In the genomic region with DNA sequence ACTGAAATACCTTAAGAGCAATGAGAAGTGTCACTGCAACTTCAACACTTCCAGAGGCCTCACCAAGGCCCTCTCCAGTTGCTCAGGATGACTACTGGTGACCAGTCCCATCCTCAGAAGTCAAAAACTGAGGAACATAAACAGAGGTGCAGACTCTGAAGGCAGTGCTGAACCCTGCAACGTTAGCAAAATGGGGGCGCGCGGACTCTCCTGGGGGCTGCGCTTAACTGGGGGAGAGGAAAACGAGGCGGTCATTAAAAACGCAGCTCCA, we compare ENCODE assay signal across 8 cellular contexts. TPM values are rescaled to one million over a fixed set of nuclear protein-coding genes. Genes with fewer than 3 reads are reported as not detected.
DNase-seq lines count a peak whose midpoint lies in the region; ATAC-seq, FAIRE-seq and TF ChIP-seq lines count a peak whose summit lies in the region.

No MANE protein-coding gene starts in this region.

- H3K9me3 Mint-ChIP-seq in T-helper 1 cell treated with Interleukin-12 subunit alpha and Interleukin-12 subunit beta and Interleukin-4 antibody, amounts not matched to agents 30 μg/mL and 1 μg/mL, for 36 hours, result no peaks in the 10 kb centered on the region
- H3K9me3 Mint-ChIP-seq in activated T-helper 1 cell treated with anti-CD3 and anti-CD28 coated beads, Interleukin-12 subunit alpha, Interleukin-12 subunit beta, Interleukin-2, Interleukin-4 antibody, amounts not matched to agents 30 ng/mL and 10 ng/mL and 1 ng/mL, durations not matched to agents 14 hours and 24 hours and 36 hours, result no peaks in the 10 kb centered on the region

- H3K9ac ChIP-seq in keratinocyte (ENCODE audit: control insufficient read depth, extremely low read depth, insufficient read depth, low read length) (peak overlapping the region; percentile 26), stomach smooth muscle (ENCODE audit: low read length in 2 of 2) (peak overlapping the region; percentile 61 to 68)

- intact Hi-C loops in activated T-helper 1 cell treated with anti-CD3 and anti-CD28 coated beads, Interleukin-12 subunit alpha, Interleukin-12 subunit beta, Interleukin-2, Interleukin-4 antibody, amounts not matched to agents 30 ng/mL and 10 ng/mL and 1 ng/mL, durations not matched to agents 14 hours and 24 hours and 36 hours (cut with micrococcal nuclease), result loop anchor here (2.0 to 5.0 kb wide), 4 partner anchors 187 to 783 kb away; a partner anchor contains a TSS

- H3K9me3 ChIP-seq in keratinocyte (ENCODE audit: control insufficient read depth, low read depth, low read length) (no peaks in the 10 kb centered on the region), stomach smooth muscle (ENCODE audit: control insufficient read depth in 2 of 2, low read length in 2 of 2) (no peaks in the 10 kb centered on the region)

- peak overlapping the region; percentile 87 for H3K4me3 Mint-ChIP-seq in T-helper 1 cell treated with Interleukin-12 subunit alpha and Interleukin-12 subunit beta and Interleukin-4 antibody, amounts not matched to agents 30 μg/mL and 1 μg/mL, for 36 hours
- peak overlapping the region; percentile 89 for H3K4me3 Mint-ChIP-seq in activated T-helper 1 cell treated with anti-CD3 and anti-CD28 coated beads, Interleukin-12 subunit alpha, Interleukin-12 subunit beta, Interleukin-2, Interleukin-4 antibody, amounts not matched to agents 30 ng/mL and 10 ng/mL and 1 ng/mL, durations not matched to agents 14 hours and 24 hours and 36 hours

- H3K36me3 ChIP-seq in keratinocyte (ENCODE audit: control insufficient read depth in 2 of 2, extremely low read depth in 1 of 2, insufficient read depth in 2 of 2, low read length in 2 of 2), result peaks cover 0 to 2% of the 10 kb centered on the region in 2 experiments
- peaks cover 0 to 4% of the 10 kb centered on the region in 2 donors for H3K36me3 ChIP-seq in stomach smooth muscle (ENCODE audit: control insufficient read depth in 2 of 2, insufficient read depth in 2 of 2, low read length in 2 of 2)

- dilution Hi-C loops in keratinocyte (cut with MboI; ENCODE audit: extremely low pct_ligation_motif_present, low sequenced_read_pairs), result no loop called here

- peaks cover 19% of the 10 kb centered on the region for H3K79me2 ChIP-seq in keratinocyte (ENCODE audit: control insufficient read depth, insufficient read depth, low read length)

- H3K4me1 ChIP-seq in keratinocyte (ENCODE audit: control insufficient read depth, extremely low read depth, insufficient read depth, low read length) (peaks cover 17% of the 10 kb centered on the region), stomach smooth muscle (ENCODE audit: control insufficient read depth, insufficient read depth, low read length) (peaks cover 28% of the 10 kb centered on the region)

- H3K36me3 Mint-ChIP-seq in T-helper 1 cell treated with Interleukin-12 subunit alpha and Interleukin-12 subunit beta and Interleukin-4 antibody, amounts not matched to agents 30 μg/mL and 1 μg/mL, for 36 hours (ENCODE audit: low read depth), result no peaks in the 10 kb centered on the region
- H3K36me3 Mint-ChIP-seq in activated T-helper 1 cell treated with anti-CD3 and anti-CD28 coated beads, Interleukin-12 subunit alpha, Interleukin-12 subunit beta, Interleukin-2, Interleukin-4 antibody, amounts not matched to agents 30 ng/mL and 10 ng/mL and 1 ng/mL, durations not matched to agents 14 hours and 24 hours and 36 hours (ENCODE audit: low read depth), result peaks cover 9% of the 10 kb centered on the region

- peaks cover 20% of the 10 kb centered on the region for H3K4me1 Mint-ChIP-seq in T-helper 1 cell treated with Interleukin-12 subunit alpha and Interleukin-12 subunit beta and Interleukin-4 antibody, amounts not matched to agents 30 μg/mL and 1 μg/mL, for 36 hours (ENCODE audit: low read depth)
- peaks cover 30% of the 10 kb centered on the region for H3K4me1 Mint-ChIP-seq in activated T-helper 1 cell treated with anti-CD3 and anti-CD28 coated beads, Interleukin-12 subunit alpha, Interleukin-12 subunit beta, Interleukin-2, Interleukin-4 antibody, amounts not matched to agents 30 ng/mL and 10 ng/mL and 1 ng/mL, durations not matched to agents 14 hours and 24 hours and 36 hours (ENCODE audit: low read depth)

- FAIRE-seq in keratinocyte (lab: Jason Lieb, UNC), result no peak

- H3K27ac ChIP-seq in keratinocyte (ENCODE audit: control insufficient read depth, insufficient read depth, low read length), result no peak overlapping the region
- peak overlapping the region; percentile 64 for H3K27ac ChIP-seq in stomach smooth muscle (ENCODE audit: low read length)

- H3K27ac Mint-ChIP-seq in T-helper 1 cell treated with Interleukin-12 subunit alpha and Interleukin-12 subunit beta and Interleukin-4 antibody, amounts not matched to agents 30 μg/mL and 1 μg/mL, for 36 hours, result peak overlapping the region; percentile 29
- peak overlapping the region; percentile 82 for H3K27ac Mint-ChIP-seq in activated T-helper 1 cell treated with anti-CD3 and anti-CD28 coated beads, Interleukin-12 subunit alpha, Interleukin-12 subunit beta, Interleukin-2, Interleukin-4 antibody, amounts not matched to agents 30 ng/mL and 10 ng/mL and 1 ng/mL, durations not matched to agents 14 hours and 24 hours and 36 hours

- no peak overlapping the region for H2AFZ ChIP-seq in keratinocyte (ENCODE audit: control insufficient read depth, low read length)

- DNase-seq in T-helper 1 cell (no peak), keratinocyte (ENCODE audit: low read depth, low spot score) (no peak), cerebellar cortex (ENCODE audit: low spot score) (no peak)
- no peak for DNase-seq in activated T-helper 1 cell treated with anti-CD3 and anti-CD28 coated beads, Interleukin-12 subunit alpha, Interleukin-12 subunit beta, Interleukin-2, Interleukin-4 antibody, amounts not matched to agents 30 ng/mL and 10 ng/mL and 1 ng/mL, durations not matched to agents 14 hours and 24 hours and 36 hours (ENCODE audit: low spot score)
- DNase-seq in activated naive CD4-positive, alpha-beta T cell treated with Interleukin-2 at 50 U/mL for 16 hours, result no peak

- H3K4me3 ChIP-seq in keratinocyte (ENCODE audit: control insufficient read depth in 2 of 3, extremely low read depth in 1 of 3, insufficient read depth in 2 of 3, low read depth in 1 of 3, low read length in 3 of 3) (peak overlapping the region; percentile 65 to 89 (median 77)), stomach smooth muscle (ENCODE audit: low read length in 2 of 2) (peak overlapping the region; percentile 80 to 86)

- H3K9me1 ChIP-seq in keratinocyte (ENCODE audit: control insufficient read depth, extremely low read depth, insufficient read depth, low read length), result no peaks in the 10 kb centered on the region

- ATAC-seq in HG03139 (IDR thresholded peaks at IDR 0.05; ENCODE audit: unreplicated experiment), result no peak

- no peaks in the 10 kb centered on the region for H3K27me3 Mint-ChIP-seq in T-helper 1 cell treated with Interleukin-12 subunit alpha and Interleukin-12 subunit beta and Interleukin-4 antibody, amounts not matched to agents 30 μg/mL and 1 μg/mL, for 36 hours (ENCODE audit: low read depth)
- H3K27me3 Mint-ChIP-seq in activated T-helper 1 cell treated with anti-CD3 and anti-CD28 coated beads, Interleukin-12 subunit alpha, Interleukin-12 subunit beta, Interleukin-2, Interleukin-4 antibody, amounts not matched to agents 30 ng/mL and 10 ng/mL and 1 ng/mL, durations not matched to agents 14 hours and 24 hours and 36 hours (ENCODE audit: insufficient read depth), result peaks cover 4% of the 10 kb centered on the region

- H4K20me1 ChIP-seq in keratinocyte (ENCODE audit: control insufficient read depth, extremely low read depth, insufficient read depth, low read length), result no peaks in the 10 kb centered on the region

- H3K4me2 ChIP-seq in keratinocyte (ENCODE audit: control insufficient read depth, extremely low read depth, insufficient read depth, low read depth, low read length), result peak overlapping the region; percentile 90

- TF ChIP-seq CTCF in keratinocyte (optimal IDR thresholded peaks at IDR 0.05 in 1 of 3, IDR thresholded peaks at IDR 0.05 in 1 of 3, conservative IDR thresholded peaks at IDR 0.05 in 1 of 3; ENCODE audit: extremely low read depth in 1 of 3, insufficient read depth in 2 of 3, low read length in 3 of 3), result no peak

- H3K27me3 ChIP-seq in keratinocyte (ENCODE audit: control insufficient read depth, extremely low read depth, insufficient read depth, low read length) (no peaks in the 10 kb centered on the region), stomach smooth muscle (ENCODE audit: control insufficient read depth in 1 of 2, insufficient read depth in 2 of 2, low read length in 2 of 2) (no peaks in the 10 kb centered on the region)

RNA-seq across cellular contexts. Expression of a gene that starts 0.9 kb away (rescaled TPM):
- total RNA-seq in activated T-helper 1 cell treated with anti-CD3 and anti-CD28 coated beads, Interleukin-12 subunit alpha, Interleukin-12 subunit beta, Interleukin-2, Interleukin-4 antibody, amounts not matched to agents 30 ng/mL and 10 ng/mL and 1 ng/mL, durations not matched to agents 14 hours and 24 hours and 36 hours, result 14.5 and 14.9 TPM in 2 replicates
- polyA plus RNA-seq in keratinocyte, result 11.1 to 16.4 TPM (median 12.6 TPM) in 3 replicates
- polyA plus RNA-seq in keratinocyte (2011; ENCODE audit: low read depth), result 6.7 TPM
- 8.6 and 10.1 TPM in 2 replicates for polyA plus RNA-seq in keratinocyte (2011; cell fraction: cytosol; rRNA removed)
- polyA plus RNA-seq in keratinocyte (2011; cell fraction: nucleus; rRNA removed), result 19.3 and 21.0 TPM in 2 replicates
- 6.8 and 11.2 TPM in 2 replicates for polyA plus RNA-seq in keratinocyte (2012; ENCODE audit: low replicate concordance)
- 8.8 to 30.0 TPM (median 9.0 TPM) in 3 replicates for polyA minus RNA-seq in keratinocyte
- 16.7 TPM for polyA minus RNA-seq in keratinocyte (2011; cell fraction: cytosol; rRNA and poly(A)+ RNA removed)
- polyA minus RNA-seq in keratinocyte (2011; cell fraction: nucleus; rRNA and poly(A)+ RNA removed), result 20.3 and 24.7 TPM in 2 replicates
